20 cellular contexts compared by ENCODE assay signal in the genomic region with DNA sequence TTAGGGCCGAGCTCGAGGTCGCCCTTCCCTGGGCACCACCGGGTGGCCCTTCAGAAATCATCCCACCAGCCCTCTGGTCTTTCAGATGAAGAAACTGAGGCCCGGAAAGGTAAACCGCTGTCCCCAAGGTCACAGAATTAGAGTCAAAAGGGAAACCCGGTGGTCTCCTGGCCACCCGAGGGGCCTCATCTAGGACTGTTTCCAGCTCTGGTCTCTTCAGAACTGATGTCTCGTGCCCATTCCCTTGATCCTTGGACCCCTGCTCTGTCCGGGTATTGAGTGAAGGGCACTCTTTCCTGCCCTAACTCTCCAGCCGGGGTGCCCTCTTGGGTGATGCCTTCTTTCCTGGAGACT. TPM values are rescaled to one million over a fixed set of nuclear protein-coding genes. Genes with fewer than 3 reads are reported as not detected.
DNase-seq lines count a peak whose midpoint lies in the region; ATAC-seq and TF ChIP-seq lines count a peak whose summit lies in the region.
"Had no signal": no experiment of that assay in that cellular context is flagged by ENCODE, and none has a peak within 500 bp of the region (broad histone marks: within the 10 kb centered on the region; RNA-seq: fewer than 3 reads in every experiment).

No MANE protein-coding gene starts in this region.

- H2AFZ ChIP-seq in H9 (ENCODE audit: low read length): no peak overlapping the region

- H3K27me3 Mint-ChIP-seq in H9 (ENCODE audit: low read depth): peaks cover 38% of the 10 kb centered on the region

- H3K23me2 ChIP-seq in H9 (ENCODE audit: insufficient read length, low read depth, low read length, poor library complexity, severe bottlenecking): peaks cover 4% of the 10 kb centered on the region

- H2BK20ac ChIP-seq in H9 (ENCODE audit: low read depth, low read length, poor library complexity, severe bottlenecking): no peak overlapping the region

- H3K14ac ChIP-seq in H9 (ENCODE audit: insufficient read depth, low read length): no peak overlapping the region

- no peak for ATAC-seq in HG02798 (IDR thresholded peaks at IDR 0.05; ENCODE audit: poor library complexity, unreplicated experiment)

- peaks cover 0 to 12% of the 10 kb centered on the region in 2 experiments; a peak in 2 of 4 replicates for H3K4me1 Mint-ChIP-seq in H9
- H3K4me1 Mint-ChIP-seq: CD8-positive, alpha-beta memory T cell; central memory CD8-positive, alpha-beta T cell had no signal

- H3K9me3 Mint-ChIP-seq in H9: no peaks in the 10 kb centered on the region
- H3K9me3 Mint-ChIP-seq: CD8-positive, alpha-beta memory T cell; central memory CD8-positive, alpha-beta T cell; stimulated activated naive B cell treated with anti-CD40 and anti-IgM and Interleukin-4, amounts not matched to agents 10 μg/mL and 1 μg/mL and 100 μg/mL, for 72 hours had no signal

- H3K27ac ChIP-seq in H9 (ENCODE audit: insufficient read length, low read depth, low read length) (no peak overlapping the region), colonic mucosa (no peak overlapping the region), mesodermal cell (ENCODE audit: low read depth, low read length, severe bottlenecking) (no peak overlapping the region), stomach smooth muscle (ENCODE audit: low read length) (peak overlapping the region; percentile 55)

- H3K4me3 ChIP-seq in colonic mucosa (peak overlapping the region; percentile 28), mesodermal cell (ENCODE audit: extremely low read depth, insufficient read depth, low read length, poor library complexity, severe bottlenecking) (peak overlapping the region; percentile 33), stomach smooth muscle (ENCODE audit: low read length in 2 of 2) (peak overlapping the region; percentile 69 to 74)

- H3K9me3 ChIP-seq in H9 (ENCODE audit: control insufficient read depth, low read depth, low read length) (no peaks in the 10 kb centered on the region), colonic mucosa (no peaks in the 10 kb centered on the region), mesodermal cell (ENCODE audit: control insufficient read depth, low read length) (no peaks in the 10 kb centered on the region), stomach smooth muscle (ENCODE audit: control insufficient read depth in 2 of 2, low read length in 2 of 2) (no peaks in the 10 kb centered on the region)

- no peak overlapping the region for H3K18ac ChIP-seq in H9 (ENCODE audit: insufficient read length, low read depth, low read length)

- H3K4me3 Mint-ChIP-seq in H9: peak overlapping the region; percentile 35 to 67
- H3K4me3 Mint-ChIP-seq: CD8-positive, alpha-beta memory T cell; central memory CD8-positive, alpha-beta T cell had no signal

- H3K9ac ChIP-seq in H9 (ENCODE audit: extremely low read depth, insufficient read length, low read length) (no peak overlapping the region), colonic mucosa (ENCODE audit: low read depth in 2 of 2, low read length in 2 of 2) (peak overlapping the region in 1 of 2 donors; percentile 60), stomach smooth muscle (ENCODE audit: low read length in 2 of 2) (peak overlapping the region; percentile 29 to 64)

- H3K36me3 Mint-ChIP-seq in H9 (ENCODE audit: insufficient read depth in 1 of 3, low read depth in 3 of 3): no peaks in the 10 kb centered on the region; a peak in 1 of 7 replicates
- H3K36me3 Mint-ChIP-seq: CD8-positive, alpha-beta memory T cell; stimulated activated naive B cell treated with anti-CD40 and anti-IgM and Interleukin-4, amounts not matched to agents 10 μg/mL and 1 μg/mL and 100 μg/mL, for 72 hours had no signal

- H2AK5ac ChIP-seq in H9 (ENCODE audit: insufficient read length, low read length): no peak overlapping the region

- H3K36me3 ChIP-seq in colonic mucosa (no peaks in the 10 kb centered on the region), mesodermal cell (ENCODE audit: control insufficient read depth, insufficient read depth, low read length) (no peaks in the 10 kb centered on the region), stomach smooth muscle (ENCODE audit: control insufficient read depth in 2 of 2, insufficient read depth in 2 of 2, low read length in 2 of 2) (no peaks in the 10 kb centered on the region)

- intact Hi-C loops in colonic mucosa (cut with DNase I): no loop called here

- H4K5ac ChIP-seq in H9 (ENCODE audit: insufficient read length, low read depth, low read length): no peak overlapping the region

- no peak overlapping the region for H2BK120ac ChIP-seq in H9 (ENCODE audit: low read depth, low read length, poor library complexity, severe bottlenecking)

- H3K4me2 ChIP-seq in H9 (ENCODE audit: insufficient read depth, insufficient read length, low read length): peak overlapping the region; percentile 5

- H2BK15ac ChIP-seq in H9 (ENCODE audit: low read depth, low read length): no peak overlapping the region

- no peaks in the 10 kb centered on the region for H4K20me1 ChIP-seq in H9 (ENCODE audit: control insufficient read depth, insufficient read depth, insufficient read length)

- no peak overlapping the region for H2BK12ac ChIP-seq in H9 (ENCODE audit: insufficient read length, low read depth, low read length)

- no peak overlapping the region for H3K27ac Mint-ChIP-seq in H9
- H3K27ac Mint-ChIP-seq: CD8-positive, alpha-beta memory T cell; stimulated activated naive B cell treated with anti-CD40 and anti-IgM and Interleukin-4, amounts not matched to agents 10 μg/mL and 1 μg/mL and 100 μg/mL, for 72 hours had no signal

- H2BK5ac ChIP-seq in H9 (ENCODE audit: insufficient read length, low read length): no peak overlapping the region

- no peak overlapping the region for H3T11ph ChIP-seq in H9 (ENCODE audit: low read length)

- H3K4me1 ChIP-seq in H9 (ENCODE audit: insufficient read depth, low read length): no peaks in the 10 kb centered on the region
- no peaks in the 10 kb centered on the region for H3K4me1 ChIP-seq in colonic mucosa
- peaks cover 45% of the 10 kb centered on the region for H3K4me1 ChIP-seq in mesodermal cell (ENCODE audit: control insufficient read depth, insufficient read depth, low read length, poor library complexity, severe bottlenecking)
- H3K4me1 ChIP-seq in stomach smooth muscle (ENCODE audit: control insufficient read depth, insufficient read depth, low read length): peaks cover 74% of the 10 kb centered on the region

- H4K91ac ChIP-seq in H9 (ENCODE audit: insufficient read length, low read depth, low read length): no peak overlapping the region

- no peak overlapping the region for H3K56ac ChIP-seq in H9 (ENCODE audit: insufficient read length, low read depth, low read length)

- WGBS in H9 (ENCODE audit: extremely low coverage, insufficient read length, low lambda C conversion rate): no CpG with 5 or more reads among the region's 11 CpGs
- 55 to 63% methylated on average over 9 to 10 of the region's 11 CpGs for WGBS in mesodermal cell (ENCODE audit: insufficient coverage in 2 of 2), 2 experiments

- DNase-seq in H9 (no peak), colonic mucosa (no peak), NCI-H748 (lab: John Stamatoyannopoulos, UW; ENCODE audit: unreplicated experiment) (no peak), amniotic stem cell (lab: John Stamatoyannopoulos, UW) (no peak)
- DNase-seq in activated CD4-positive, CD25-positive, alpha-beta regulatory T cell treated with anti-CD3 and anti-CD28 coated beads, Interleukin-2, amount 50 U/mL, for 72 hours: no peak
- DNase-seq: activated CD4-positive, alpha-beta T cell treated with anti-CD3 and anti-CD28 coated beads, Interleukin-2, amount 50 U/mL, for 1 hour; activated effector memory CD4-positive, alpha-beta T cell treated with anti-CD3 and anti-CD28 coated beads, Interleukin-2, amount 50 U/mL, for 16 hours; CD8-positive, alpha-beta memory T cell; kidney glomerular epithelial cell; NCI-H2171; nucleus accumbens; stimulated activated CD4-positive, alpha-beta T cell treated with anti-CD3 and anti-CD28 coated beads, Interleukin-2, amount 100 ng/mL, for 48 hours; stimulated activated naive B cell treated with anti-CD40 and anti-IgM and Interleukin-4, amounts not matched to agents 10 μg/mL and 1 μg/mL and 100 μg/mL, for 72 hours; T-helper 1 cell had no signal

- H4K8ac ChIP-seq in H9 (replicated peaks; ENCODE audit: insufficient read length, low read depth, low read length): no peak overlapping the region

- TF ChIP-seq CTCF in H9 (conservative IDR thresholded peaks at IDR 0.05) (no peak), colonic mucosa (IDR thresholded peaks at IDR 0.05) (no peak)

- no peaks in the 10 kb centered on the region for H3K79me2 ChIP-seq in H9 (ENCODE audit: insufficient read depth, low read length)

- H3K4ac ChIP-seq in H9 (ENCODE audit: low read depth, low read length): no peak overlapping the region

- no peak overlapping the region for H3K23ac ChIP-seq in H9 (ENCODE audit: insufficient read length, low read depth, low read length)

- peaks cover 9% of the 10 kb centered on the region; the same call in 1 of the 2 replicates for H3K27me3 ChIP-seq in H9 (ENCODE audit: insufficient read depth, low read length)
- H3K27me3 ChIP-seq in colonic mucosa: peaks cover 13% of the 10 kb centered on the region
- H3K27me3 ChIP-seq in stomach smooth muscle (ENCODE audit: control insufficient read depth in 1 of 2, insufficient read depth in 2 of 2, low read length in 2 of 2): no peaks in the 10 kb centered on the region

- no peaks in the 10 kb centered on the region for H3K79me1 ChIP-seq in H9 (ENCODE audit: insufficient read depth, low read depth, low read length, poor library complexity, severe bottlenecking)

RNA-seq across cellular contexts. Expression of gene HTRA3, which starts 0.8 kb away (rescaled TPM):
- 2.9 and 3.0 TPM in 2 replicates for total RNA-seq in H9 (2021)
- total RNA-seq in colonic mucosa: 1 to 10 TPM; 1.3 to 5.0 TPM
- 41.2 TPM for polyA plus RNA-seq in mesodermal cell (2013, experiment 1 of 2)
- polyA plus RNA-seq in mesodermal cell (2013, experiment 2 of 2): 31.8 TPM
- total RNA-seq: CD8-positive, alpha-beta memory T cell; MCF 10A; OCI-LY7 had no signal
- polyA plus RNA-seq: CD8-positive, alpha-beta memory T cell had no signal
